8 cellular contexts compared by ENCODE assay signal in the genomic region with DNA sequence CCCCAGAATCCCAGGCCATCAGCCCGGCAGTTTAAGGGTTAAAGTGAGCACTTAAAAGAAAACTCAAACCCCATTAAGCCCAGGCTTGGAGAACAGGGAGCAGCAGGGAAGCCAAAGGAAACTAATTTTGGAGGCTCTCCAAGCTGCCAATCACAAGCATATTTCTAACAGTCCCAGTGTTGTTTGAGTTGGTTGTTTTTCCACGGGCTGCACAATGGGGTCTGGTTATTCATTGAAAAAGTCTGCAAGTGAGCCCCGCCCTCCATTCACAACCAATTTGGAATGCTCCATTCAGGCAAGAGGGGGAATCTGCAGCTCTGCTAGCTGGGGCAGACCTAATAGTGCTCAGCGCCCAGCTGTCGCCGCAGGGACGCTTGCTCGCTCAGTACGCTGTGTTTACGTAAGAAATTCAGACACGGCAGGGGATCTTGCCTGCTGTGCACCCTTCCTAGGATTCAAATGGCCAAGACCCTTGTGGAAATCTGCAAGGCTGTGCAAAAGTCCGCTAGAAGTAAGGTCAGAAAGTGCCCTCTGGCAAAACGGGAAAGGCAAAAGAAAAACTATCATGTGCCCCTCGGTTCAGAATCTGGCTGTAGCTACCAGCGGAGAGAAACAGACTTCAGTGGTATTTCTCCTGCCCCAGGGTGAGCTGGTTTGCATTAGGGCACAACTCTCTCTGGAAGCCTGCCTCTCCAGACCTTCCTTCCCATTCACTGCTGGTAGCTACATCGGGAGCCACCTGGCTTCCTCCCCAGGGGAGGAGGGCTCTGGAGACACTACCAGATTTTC. TPM values are rescaled to one million over a fixed set of nuclear protein-coding genes. Genes with fewer than 3 reads are reported as not detected.
A peak's percentile ranks its signal among the peaks of the same experiment; 100 is the strongest.
DNase-seq lines count a peak whose midpoint lies in the region; ATAC-seq and TF ChIP-seq lines count a peak whose summit lies in the region.

No MANE protein-coding gene starts in this region.

- peaks cover 21% of the 10 kb centered on the region for H3K4me1 ChIP-seq in ACC112 (ENCODE audit: control insufficient read depth, insufficient read depth, low read length, unreplicated experiment)
- peaks cover 15% of the 10 kb centered on the region for H3K4me1 ChIP-seq in NT2/D1 (ENCODE audit: insufficient read depth, insufficient read length)
- no peaks in the 10 kb centered on the region for H3K4me1 ChIP-seq in endocrine pancreas (ENCODE audit: control insufficient read depth, insufficient read depth, low read length)
- H3K4me1 ChIP-seq in right lobe of liver: peaks cover 0 to 38% (median 4%) of the 10 kb centered on the region in 4 donors
- H3K4me1 ChIP-seq in subcutaneous abdominal adipose tissue (ENCODE audit: control insufficient read depth in 5 of 5, insufficient read depth in 5 of 5, low read length in 5 of 5): peaks cover 5 to 34% (median 21%) of the 10 kb centered on the region in 5 donors

- no peak for TF ChIP-seq CTCF in right lobe of liver (IDR thresholded peaks at IDR 0.05)

- no peak overlapping the region for H2AFZ ChIP-seq in ACC112 (ENCODE audit: low read length, unreplicated experiment)

- intact Hi-C loops in right lobe of liver (cut with DNase I): loop anchor here in 1 of 2 donors (5.0 kb wide), 1 partner anchor 144 kb away; no protein-coding TSS in a partner anchor

- H3K4me3 ChIP-seq in ACC112 (ENCODE audit: low read depth, low read length): peak overlapping the region; percentile 42
- no peak overlapping the region for H3K4me3 ChIP-seq in NT2/D1 (ENCODE audit: insufficient read length, low read depth)
- peak overlapping the region; percentile 60 for H3K4me3 ChIP-seq in endocrine pancreas (ENCODE audit: control insufficient read depth, insufficient read depth, low read length)
- H3K4me3 ChIP-seq in right lobe of liver: peak overlapping the region; percentile 14 to 40 (median 35)
- H3K4me3 ChIP-seq in subcutaneous abdominal adipose tissue (ENCODE audit: low read depth in 1 of 5, low read length in 5 of 5): peak overlapping the region; percentile 46 to 83 (median 62)

- H3K27me3 ChIP-seq in ACC112 (ENCODE audit: insufficient read depth, low read length) (no peaks in the 10 kb centered on the region), NT2/D1 (ENCODE audit: insufficient read depth, insufficient read length) (no peaks in the 10 kb centered on the region), endocrine pancreas (ENCODE audit: control insufficient read depth, insufficient read depth, low read length) (no peaks in the 10 kb centered on the region), right lobe of liver (no peaks in the 10 kb centered on the region), subcutaneous abdominal adipose tissue (ENCODE audit: control insufficient read depth in 5 of 5, insufficient read depth in 4 of 5, low read length in 5 of 5) (no peaks in the 10 kb centered on the region)

- H3K79me2 ChIP-seq in ACC112 (ENCODE audit: control insufficient read depth, insufficient read depth, low read length, unreplicated experiment): peaks cover 12% of the 10 kb centered on the region

- peak; percentile 71 for DNase-seq in HPDE6-E6E7 (ENCODE audit: extremely low spot score)
- DNase-seq in NT2/D1 (ENCODE audit: low read depth, low spot score): peak; percentile 88
- DNase-seq in right lobe of liver: peak; percentile 55 to 85 (median 70)
- no peak for DNase-seq in NOMO-1 treated with dmso at 0.1 percent for 144 hours (lab: John Stamatoyannopoulos, UW; ENCODE audit: unreplicated experiment)

- peak; percentile 93 to 97 (median 96) for ATAC-seq in right lobe of liver
- ATAC-seq in HG03095 (IDR thresholded peaks at IDR 0.05; ENCODE audit: unreplicated experiment): no peak

- under 1% methylated on average over 7 of the region's 16 CpGs for WGBS in right lobe of liver (ENCODE audit: insufficient coverage, low coverage, low lambda C conversion rate, missing lambda C conversion rate)

- H3K9me3 ChIP-seq in NT2/D1 (ENCODE audit: insufficient read depth, low read length): no peaks in the 10 kb centered on the region
- H3K9me3 ChIP-seq in endocrine pancreas (ENCODE audit: control insufficient read depth, low read length): no peaks in the 10 kb centered on the region
- H3K9me3 ChIP-seq in right lobe of liver: no peaks in the 10 kb centered on the region
- H3K9me3 ChIP-seq in subcutaneous abdominal adipose tissue (ENCODE audit: control insufficient read depth in 5 of 5, low read length in 5 of 5): no peaks in the 10 kb centered on the region

- no peak overlapping the region for H3K27ac ChIP-seq in ACC112 (ENCODE audit: low read depth, low read length)
- peak overlapping the region in 2 of 3 donors; percentile 17 to 35 for H3K27ac ChIP-seq in right lobe of liver
- no peak overlapping the region for H3K27ac ChIP-seq in subcutaneous abdominal adipose tissue (ENCODE audit: low read depth, low read length)

- H3K36me3 ChIP-seq in ACC112 (ENCODE audit: insufficient read depth, low read length) (peaks cover 12% of the 10 kb centered on the region), NT2/D1 (ENCODE audit: insufficient read depth, insufficient read length, low read length) (peaks cover 20% of the 10 kb centered on the region), endocrine pancreas (ENCODE audit: control insufficient read depth, insufficient read depth, low read length) (no peaks in the 10 kb centered on the region), right lobe of liver (no peaks in the 10 kb centered on the region), subcutaneous abdominal adipose tissue (ENCODE audit: control insufficient read depth in 5 of 5, insufficient read depth in 5 of 5, low read length in 5 of 5) (peaks cover 0 to 2% (median 0%) of the 10 kb centered on the region in 5 donors)

- peak overlapping the region; percentile 64 for H3K9ac ChIP-seq in NT2/D1 (ENCODE audit: insufficient read length, low read depth)
- no peak overlapping the region for H3K9ac ChIP-seq in endocrine pancreas (ENCODE audit: control insufficient read depth, insufficient read depth, low read length)
- H3K9ac ChIP-seq in subcutaneous abdominal adipose tissue (ENCODE audit: low read length in 5 of 5): peak overlapping the region in 1 of 5 donors; percentile 64

- no peak for TF ChIP-seq POLR2A in right lobe of liver (IDR thresholded peaks at IDR 0.05)

RNA-seq across cellular contexts. Expression of gene ETV5, which starts 11.0 kb away (rescaled TPM):
- 10 to 100 TPM in 2 of 6 experiments, 1 to 10 TPM in 4; 4.5 to 15.4 (median 8.2) TPM for total RNA-seq in right lobe of liver

Comparison
In these comparisons a context has a peak if more than half of its experiments do, and no peak if none do; other contexts are left out.
1. H3K27ac ChIP-seq: peak in right lobe of liver (2 of 3); none in ACC112 (single experiment) and subcutaneous abdominal adipose tissue (single experiment).